13 cellular contexts compared by ENCODE assay signal in genomic region chr17:59328534-59329095, GRCh38. TPM values are rescaled to one million over a fixed set of nuclear protein-coding genes. Genes with fewer than 3 reads are reported as not detected.
A peak's percentile ranks its signal among the peaks of the same experiment; 100 is the strongest.
DNase-seq lines count a peak whose midpoint lies in the region; ATAC-seq, FAIRE-seq and TF ChIP-seq lines count a peak whose summit lies in the region.
"Had no signal": no experiment of that assay in that cellular context is flagged by ENCODE, and none has a peak within 500 bp of the region (broad histone marks: within the 10 kb centered on the region; RNA-seq: fewer than 3 reads in every experiment).

No MANE protein-coding gene starts in this region.

- H3K9me3 ChIP-seq in esophagus squamous epithelium (no peaks in the 10 kb centered on the region), gastrocnemius medialis (no peaks in the 10 kb centered on the region)

- no peak for FAIRE-seq in GM12892 (lab: Jason Lieb, UNC)
- FAIRE-seq: RCC 7860 had no signal

- no peak overlapping the region for H3K4me3 ChIP-seq in esophagus squamous epithelium
- H3K4me3 ChIP-seq in gastrocnemius medialis, result no peak overlapping the region

- no peak for ATAC-seq in gastrocnemius medialis
- ATAC-seq in HG02763 (IDR thresholded peaks at IDR 0.05; ENCODE audit: unreplicated experiment), result no peak
- ATAC-seq in GM18505 (IDR thresholded peaks at IDR 0.05; ENCODE audit: unreplicated experiment), result no peak
- ATAC-seq: left lobe of liver had no signal

- H3K4me1 ChIP-seq in esophagus squamous epithelium, result peaks cover 17 to 52% (median 32%) of the 10 kb centered on the region in 3 donors
- peaks cover 28 to 37% of the 10 kb centered on the region in 2 donors for H3K4me1 ChIP-seq in gastrocnemius medialis

- H3K27ac ChIP-seq in esophagus squamous epithelium, result peak overlapping the region in 3 of 4 donors; percentile 96 to 97 (median 97)
- H3K27ac ChIP-seq in gastrocnemius medialis, result peak overlapping the region in 3 of 4 donors; percentile 96 to 98 (median 97)

- H3K27me3 ChIP-seq in esophagus squamous epithelium (no peaks in the 10 kb centered on the region), gastrocnemius medialis (no peaks in the 10 kb centered on the region)

- in situ Hi-C loops in G401 (cut with HindIII; ENCODE audit: low sequenced_read_pairs), result no loop called here
- in situ Hi-C loops in gastrocnemius medialis (cut with MboI; ENCODE audit: low sequenced_read_pairs in 4 of 4), result loop anchor here in 1 of 4 donors (5.0 kb wide), 1 partner anchor 114 kb away; no protein-coding TSS in a partner anchor

- TF ChIP-seq CTCF in esophagus squamous epithelium (IDR thresholded peaks at IDR 0.05) (no peak), gastrocnemius medialis (IDR thresholded peaks at IDR 0.05 in 4 of 5, conservative IDR thresholded peaks at IDR 0.05 in 1 of 5) (no peak)

- 75 to 90% methylated on average over 2 of the region's 2 CpGs for WGBS in esophagus squamous epithelium, 2 donors

- TF ChIP-seq POLR2A in esophagus squamous epithelium (IDR thresholded peaks at IDR 0.05) (no peak), gastrocnemius medialis (IDR thresholded peaks at IDR 0.05) (no peak), GM12892 (IDR thresholded peaks at IDR 0.05; ENCODE audit: low read depth, low read length) (no peak), GM18505 (IDR thresholded peaks at IDR 0.05; ENCODE audit: borderline replicate concordance, extremely low read depth, insufficient read depth, insufficient read length) (no peak)

- intact Hi-C loops in esophagus squamous epithelium (cut with DNase I) (no loop called here), gastrocnemius medialis (cut with DNase I; ENCODE audit: low total_unique reads) (loop anchor here (1.0 kb wide), 2 partner anchors 17 to 112 kb away; no protein-coding TSS in a partner anchor)

- DNase-seq in G401 (ENCODE audit: low spot score), result peak; percentile 91
- DNase-seq in NCI-H82 (lab: John Stamatoyannopoulos, UW), result peak; percentile 84
- DNase-seq in esophagus squamous epithelium (lab: John Stamatoyannopoulos, UW), result no peak
- no peak for DNase-seq in gastrocnemius medialis
- DNase-seq in kidney tubule cell (ENCODE audit: low spot score), result no peak
- no peak for DNase-seq in GM12892 (ENCODE audit: insufficient read length)
- DNase-seq: activated CD4-positive, alpha-beta T cell treated with anti-CD3 and anti-CD28 coated beads for 48 hours; NCI-H187; stimulated activated CD4-positive, alpha-beta T cell treated with anti-CD3 and anti-CD28 coated beads, Interleukin-12 subunit alpha, Interleukin-12 subunit beta, amount 100 ng/mL, for 4 hours had no signal

- no peaks in the 10 kb centered on the region for H3K36me3 ChIP-seq in esophagus squamous epithelium
- H3K36me3 ChIP-seq in gastrocnemius medialis, result no peaks in the 10 kb centered on the region

RNA-seq across cellular contexts. Expression of gene YPEL2, which starts 2.8 kb away (rescaled TPM):
- 7.0 and 7.6 TPM in 2 replicates for total RNA-seq in G401 (2014; rRNA removed; shearing (Covaris generic))
- total RNA-seq in esophagus squamous epithelium, result 10 to 100 TPM in 2 of 4 donors, 1 to 10 TPM in 2; 5.5 to 18.3 (median 11.2) TPM
- total RNA-seq in gastrocnemius medialis, result 10 to 100 TPM; 18.9 to 27.4 (median 22.2) TPM
- 2.0 TPM for polyA plus RNA-seq in GM12892 (2012; ENCODE audit: missing spikeins)

Comparison
In these comparisons a context has a peak if more than half of its experiments do, and no peak if none do; other contexts are left out.
1. DNase-seq: peak in G401 (single experiment) and NCI-H82 (single experiment); none in esophagus squamous epithelium (single experiment), gastrocnemius medialis (0 of 2), kidney tubule cell (single experiment) and GM12892 (single experiment).